In genomic region chr21:41112740-41113692, GRCh38 we compare ENCODE assay signal across 8 cellular contexts. TPM values are rescaled to one million over a fixed set of nuclear protein-coding genes. Genes with fewer than 3 reads are reported as not detected.
DNase-seq lines count a peak whose midpoint lies in the region; ATAC-seq and TF ChIP-seq lines count a peak whose summit lies in the region.

No MANE protein-coding gene starts in this region.

- H3K4me1 ChIP-seq in right cardiac atrium (ENCODE audit: control insufficient read depth, insufficient read depth, low read length): no peaks in the 10 kb centered on the region
- H3K4me1 ChIP-seq in colonic mucosa: no peaks in the 10 kb centered on the region

- H3K9me3 Mint-ChIP-seq in activated naive CD4-positive, alpha-beta T cell treated with anti-CD3 and anti-CD28 coated beads, Interleukin-2, amount 50 U/mL, for 24 hours: no peaks in the 10 kb centered on the region
- no peaks in the 10 kb centered on the region for H3K9me3 Mint-ChIP-seq in WTC11

- 27% methylated on average over 14 of the region's 14 CpGs for WGBS in right cardiac atrium

- POLR2A ChIA-PET in WTC11 (lab: Charles Lee): no interaction called here

- ATAC-seq in WTC11 (peak; percentile 88), right cardiac atrium (peak; percentile 57 to 82), HG02610 (IDR thresholded peaks at IDR 0.05; ENCODE audit: unreplicated experiment) (no peak)

- peaks cover 30% of the 10 kb centered on the region for H3K4me1 Mint-ChIP-seq in activated naive CD4-positive, alpha-beta T cell treated with anti-CD3 and anti-CD28 coated beads, Interleukin-2, amount 50 U/mL, for 24 hours
- H3K4me1 Mint-ChIP-seq in WTC11: peaks cover 21% of the 10 kb centered on the region

- H3K36me3 Mint-ChIP-seq in activated naive CD4-positive, alpha-beta T cell treated with anti-CD3 and anti-CD28 coated beads, Interleukin-2, amount 50 U/mL, for 24 hours: no peaks in the 10 kb centered on the region
- H3K36me3 Mint-ChIP-seq in WTC11: no peaks in the 10 kb centered on the region

- H3K27me3 ChIP-seq in right cardiac atrium (ENCODE audit: control insufficient read depth, insufficient read depth) (no peaks in the 10 kb centered on the region), colonic mucosa (peaks cover under 1% of the 10 kb centered on the region)

- H3K4me3 Mint-ChIP-seq in activated naive CD4-positive, alpha-beta T cell treated with anti-CD3 and anti-CD28 coated beads, Interleukin-2, amount 50 U/mL, for 24 hours: peak overlapping the region; percentile 76
- H3K4me3 Mint-ChIP-seq in WTC11: 0 out of 2 replicates have a peak overlapping the region, but pooled peaks have one; percentile 1

- no peak for DNase-seq in activated naive CD4-positive, alpha-beta T cell treated with Interleukin-2 at 50 U/mL for 16 hours
- DNase-seq in WTC11 (ENCODE audit: low spot score) (no peak), right cardiac atrium (peak in 1 of 3 donors; percentile 57), stromal cell of bone marrow (ENCODE audit: low read depth) (peak; percentile 85), colonic mucosa (no peak), RKO (ENCODE audit: low spot score) (no peak)

- H3K9ac ChIP-seq in colonic mucosa (ENCODE audit: low read depth in 2 of 2, low read length in 2 of 2): no peak overlapping the region

- TF ChIP-seq CTCF in WTC11 (IDR thresholded peaks at IDR 0.05) (no peak), colonic mucosa (IDR thresholded peaks at IDR 0.05) (no peak)

- H3K27ac ChIP-seq in right cardiac atrium (ENCODE audit: low read length) (no peak overlapping the region), colonic mucosa (no peak overlapping the region)

- H3K9me3 ChIP-seq in right cardiac atrium (ENCODE audit: control insufficient read depth, low read length): no peaks in the 10 kb centered on the region
- no peaks in the 10 kb centered on the region for H3K9me3 ChIP-seq in colonic mucosa

- H3K36me3 ChIP-seq in colonic mucosa: no peaks in the 10 kb centered on the region

- no peak overlapping the region for H3K27ac Mint-ChIP-seq in activated naive CD4-positive, alpha-beta T cell treated with anti-CD3 and anti-CD28 coated beads, Interleukin-2, amount 50 U/mL, for 24 hours
- no peak overlapping the region for H3K27ac Mint-ChIP-seq in WTC11

- H3K4me3 ChIP-seq in right cardiac atrium (ENCODE audit: low read length): no peak overlapping the region
- no peak overlapping the region for H3K4me3 ChIP-seq in colonic mucosa

- intact Hi-C loops in right cardiac atrium (cut with DNase I): no loop called here
- intact Hi-C loops in colonic mucosa (cut with DNase I): no loop called here

- H3K27me3 Mint-ChIP-seq in activated naive CD4-positive, alpha-beta T cell treated with anti-CD3 and anti-CD28 coated beads, Interleukin-2, amount 50 U/mL, for 24 hours: no peaks in the 10 kb centered on the region
- peaks cover 5% of the 10 kb centered on the region; the same call in 1 of the 2 replicates for H3K27me3 Mint-ChIP-seq in WTC11 (ENCODE audit: low read depth)

- CTCF ChIA-PET in WTC11 (lab: Charles Lee): interaction anchor here (1.0 to 1.2 kb wide), 3 partner anchors 9 to 299 kb away, joined by 3 to 6 read pairs (median 4); no protein-coding TSS in a partner anchor

TF ChIP-seq in WTC11, 78 proteins besides CTCF, POLR2A, EP300 and RAD21:
- TF ChIP-seq ZNF512 (CRISPR knock-in tag; IDR thresholded peaks at IDR 0.05; ENCODE audit: borderline replicate concordance) (peak; percentile 90; the same call in 1 of the 2 replicates), PRDM15 (CRISPR knock-in tag; IDR thresholded peaks at IDR 0.05) (peak; percentile 97), FOXK1 (CRISPR knock-in tag; IDR thresholded peaks at IDR 0.05) (no peak)

RNA-seq across cellular contexts. Expression of gene BACE2, which starts 54.9 kb away (rescaled TPM):
- 9.8 to 11.8 TPM (median 11.1 TPM) in 3 replicates for total RNA-seq in WTC11 (2021)
- 10 to 100 TPM; 26.3 to 34.0 (median 27.5) TPM for total RNA-seq in right cardiac atrium
- polyA plus RNA-seq in right cardiac atrium: 11.7 TPM
- 10 to 100 TPM; 69.5 to 80.2 TPM for total RNA-seq in colonic mucosa
